1 cellular context compared by ENCODE assay signal in genomic region chr1:148385371-148386030, GRCh38.
TF ChIP-seq lines count a peak whose summit lies in the region.

No MANE protein-coding gene starts in this region.

TF ChIP-seq in K562, 482 proteins besides CTCF, POLR2A, EP300 and RAD21 (continued from another document):
- TF ChIP-seq ELK1 (CRISPR knock-in tag; IDR thresholded peaks at IDR 0.05): no peak
- TF ChIP-seq ARID1B (IDR thresholded peaks at IDR 0.05): peak; percentile 63
- peak; percentile 69; the same call in 1 of the 2 replicates for TF ChIP-seq TAL1 (IDR thresholded peaks at IDR 0.05)
- no peak for TF ChIP-seq CREB3 (tag; conservative IDR thresholded peaks at IDR 0.05; ENCODE audit: low read depth)
- no peak for TF ChIP-seq ZNF444 (CRISPR knock-in tag; IDR thresholded peaks at IDR 0.05)
- peak; percentile 62; the same call in 1 of the 2 replicates for TF ChIP-seq KLF16 (IDR thresholded peaks at IDR 0.05)
- TF ChIP-seq SMAD2 (IDR thresholded peaks at IDR 0.05; ENCODE audit: low read depth, low read length): no peak
- TF ChIP-seq GATAD2A (IDR thresholded peaks at IDR 0.05): no peak
- TF ChIP-seq NCOR1 (IDR thresholded peaks at IDR 0.05): peak; percentile 64; the same call in 1 of the 2 replicates
- TF ChIP-seq CTBP1 (IDR thresholded peaks at IDR 0.05; ENCODE audit: borderline replicate concordance): 0 out of 2 replicates have a peak, but pooled peaks have one; percentile 23
- no peak for TF ChIP-seq ZBTB11 (CRISPR knock-in tag; IDR thresholded peaks at IDR 0.05)
- TF ChIP-seq NFIC (IDR thresholded peaks at IDR 0.05): peak; percentile 33; the same call in 1 of the 2 replicates
- 0 out of 2 replicates have a peak, but pooled peaks have one; percentile 31 for TF ChIP-seq RUNX1 (IDR thresholded peaks at IDR 0.05; ENCODE audit: low read depth)
- peak; percentile 71 for TF ChIP-seq POLR2AphosphoS5 (IDR thresholded peaks at IDR 0.05; ENCODE audit: control insufficient read depth, insufficient read depth, low read depth, low read length)
- no peak for TF ChIP-seq ZNF165 (CRISPR knock-in tag; IDR thresholded peaks at IDR 0.05; ENCODE audit: borderline replicate concordance)
- peak; percentile 54; the same call in 1 of the 2 replicates for TF ChIP-seq TCF3 (CRISPR knock-in tag; IDR thresholded peaks at IDR 0.05)
- no peak for TF ChIP-seq RREB1 (CRISPR knock-in tag; IDR thresholded peaks at IDR 0.05)
- TF ChIP-seq GATA2 (CRISPR knock-in tag; IDR thresholded peaks at IDR 0.05): 0 out of 2 replicates have a peak, but pooled peaks have one; percentile 25
- no peak for TF ChIP-seq FOXK2 (conservative IDR thresholded peaks at IDR 0.05 in 1 of 2, IDR thresholded peaks at IDR 0.05 in 1 of 2; ENCODE audit: low read depth in 2 of 2)
- 0 out of 4 replicates have a peak, but pooled peaks of 1 of the 2 experiments have one; percentile 25 for TF ChIP-seq ZNF639 (CRISPR knock-in tag; conservative IDR thresholded peaks at IDR 0.05 in 1 of 2, IDR thresholded peaks at IDR 0.05 in 1 of 2)
- TF ChIP-seq AFF4 (CRISPR knock-in tag; IDR thresholded peaks at IDR 0.05): no peak
- TF ChIP-seq CBFA2T3 (IDR thresholded peaks at IDR 0.05): peak; percentile 82
- TF ChIP-seq ZNF586 (CRISPR knock-in tag; conservative IDR thresholded peaks at IDR 0.05): no peak
- peak; percentile 41 to 54; a peak in 2 of 4 replicates for TF ChIP-seq TRIM24 (IDR thresholded peaks at IDR 0.05)
- no peak for TF ChIP-seq SREBF1 (IDR thresholded peaks at IDR 0.05; ENCODE audit: borderline replicate concordance, low read depth, low read length)
- TF ChIP-seq MTA2 (IDR thresholded peaks at IDR 0.05; ENCODE audit: low read depth): peak; percentile 51; the same call in 1 of the 2 replicates
- TF ChIP-seq RCOR1 (IDR thresholded peaks at IDR 0.05; ENCODE audit: borderline replicate concordance in 1 of 2, low read depth in 2 of 2, low read length in 2 of 2): 0 out of 4 replicates have a peak, but pooled peaks of 1 of the 2 experiments have one; percentile 41
- TF ChIP-seq SNAPC5 (CRISPR knock-in tag; IDR thresholded peaks at IDR 0.05): no peak
- no peak for TF ChIP-seq ZBTB12 (CRISPR knock-in tag; IDR thresholded peaks at IDR 0.05)
- no peak for TF ChIP-seq SMAD1 (IDR thresholded peaks at IDR 0.05; ENCODE audit: low read depth, low read length, partially characterized antibody)
- no peak for TF ChIP-seq SIN3A (IDR thresholded peaks at IDR 0.05; ENCODE audit: borderline replicate concordance in 2 of 2, control insufficient read depth in 1 of 2, low read depth in 2 of 2, low read length in 2 of 2)
- TF ChIP-seq NFXL1 (CRISPR knock-in tag; IDR thresholded peaks at IDR 0.05): no peak
- TF ChIP-seq KLF1 (tag; IDR thresholded peaks at IDR 0.05): no peak
- TF ChIP-seq TEAD4 (IDR thresholded peaks at IDR 0.05; ENCODE audit: low read length): peak; percentile 76
- no peak for TF ChIP-seq TEAD4 (CRISPR knock-in tag; IDR thresholded peaks at IDR 0.05; ENCODE audit: borderline replicate concordance)
- peak; percentile 79 for TF ChIP-seq CBFA2T2 (conservative IDR thresholded peaks at IDR 0.05)
